20 cellular contexts compared by ENCODE assay signal in genomic region chr13:111854403-111854802, GRCh38.
"Had no signal": no experiment of that assay in that cellular context is flagged by ENCODE, and none has a peak within 500 bp of the region (broad histone marks: within the 10 kb centered on the region; RNA-seq: fewer than 3 reads in every experiment).

No MANE protein-coding gene starts in this region.

- H3K36me3 ChIP-seq: gastroesophageal sphincter, heart right ventricle, pancreas, sigmoid colon, spleen, suprapubic skin had no signal

- H3K36me3 Mint-ChIP-seq: mesothelial cell of epicardium had no signal

- DNase-seq: activated CD4-positive, alpha-beta T cell treated with anti-CD3 and anti-CD28 coated beads, Interleukin-2, amount 50 U/mL, for 1 hour; activated naive CD4-positive, alpha-beta T cell treated with Interleukin-2 at 50 U/mL for 16 hours; activated T-cell treated with anti-CD3 and anti-CD28 coated beads for 4 hours; anterior cingulate cortex; cerebellar nuclear complex; heart right ventricle; left cardiac atrium; pancreas; sigmoid colon; spleen; T-helper 9 cell; trophoblast cell had no signal

- H3K4me3 Mint-ChIP-seq: activated T-helper 17 cell treated with anti-CD3 and anti-CD28 coated beads, Interleukin-2, amount 50 U/mL, for 72 hours; dendritic cell treated with granulocyte-macrophage colony-stimulating factor and Interleukin-4, amounts not matched to agents 40 ng/mL and 50 ng/mL, for 4 days; mesothelial cell of epicardium; stimulated activated naive CD8-positive, alpha-beta T cell treated with anti-CD3 and anti-CD28 coated beads, Interleukin-15, Interleukin-2, amounts not matched to agents 100 ng/mL and 50 ng/mL, for 24 hours had no signal

- H3K27me3 Mint-ChIP-seq: dendritic cell treated with granulocyte-macrophage colony-stimulating factor and Interleukin-4, amounts not matched to agents 40 ng/mL and 50 ng/mL, for 4 days had no signal

- H3K9me3 Mint-ChIP-seq: activated T-helper 17 cell treated with anti-CD3 and anti-CD28 coated beads, Interleukin-2, amount 50 U/mL, for 72 hours; dendritic cell treated with granulocyte-macrophage colony-stimulating factor and Interleukin-4, amounts not matched to agents 40 ng/mL and 50 ng/mL, for 4 days; mesothelial cell of epicardium; stimulated activated naive CD8-positive, alpha-beta T cell treated with anti-CD3 and anti-CD28 coated beads, Interleukin-15, Interleukin-2, amounts not matched to agents 100 ng/mL and 50 ng/mL, for 24 hours had no signal

- H3K4me3 ChIP-seq: gastroesophageal sphincter, heart right ventricle, lung, pancreas, sigmoid colon, spleen, suprapubic skin had no signal

- H3K4me1 Mint-ChIP-seq: activated T-helper 17 cell treated with anti-CD3 and anti-CD28 coated beads, Interleukin-2, amount 50 U/mL, for 72 hours; mesothelial cell of epicardium had no signal

- ATAC-seq: activated CD4-positive, CD25-positive, alpha-beta regulatory T cell treated with anti-CD3 and anti-CD28 coated beads, Interleukin-2, amount 50 U/mL, for 24 hours; activated T-helper 17 cell treated with anti-CD3 and anti-CD28 coated beads, Interleukin-2, amount 50 U/mL, for 72 hours; heart right ventricle; left cardiac atrium had no signal

- H3K27ac Mint-ChIP-seq: activated T-helper 17 cell treated with anti-CD3 and anti-CD28 coated beads, Interleukin-2, amount 50 U/mL, for 72 hours; dendritic cell treated with granulocyte-macrophage colony-stimulating factor and Interleukin-4, amounts not matched to agents 40 ng/mL and 50 ng/mL, for 4 days; mesothelial cell of epicardium; stimulated activated naive CD8-positive, alpha-beta T cell treated with anti-CD3 and anti-CD28 coated beads, Interleukin-15, Interleukin-2, amounts not matched to agents 100 ng/mL and 50 ng/mL, for 24 hours had no signal

- H3K27ac ChIP-seq: gastroesophageal sphincter, heart right ventricle, pancreas, sigmoid colon, spleen, suprapubic skin had no signal

- H3K4me1 ChIP-seq: gastroesophageal sphincter, heart right ventricle, pancreas, sigmoid colon, spleen, suprapubic skin had no signal
